1 cellular context compared by ENCODE assay signal in genomic region chr3:31729082-31729481, GRCh38.
TF ChIP-seq lines count a peak whose summit lies in the region.

No MANE protein-coding gene starts in this region.

TF ChIP-seq in GM23338, 12 proteins besides CTCF, POLR2A, EP300 and RAD21 (continued from another document):
- TF ChIP-seq ZNF462 (CRISPR knock-in tag; IDR thresholded peaks at IDR 0.05) (no peak), POLR2AphosphoS5 (IDR thresholded peaks at IDR 0.05; ENCODE audit: low read depth) (no peak), ETS1 (IDR thresholded peaks at IDR 0.05) (no peak), JUNB (IDR thresholded peaks at IDR 0.05; ENCODE audit: unreplicated experiment) (no peak)
